Comparison of ENCODE assay signal across 12 cellular contexts in genomic region chr10:3652886-3653285, GRCh38.
DNase-seq lines count a peak whose midpoint lies in the region; ATAC-seq and TF ChIP-seq lines count a peak whose summit lies in the region.
"Had no signal": no experiment of that assay in that cellular context is flagged by ENCODE, and none has a peak within 500 bp of the region (broad histone marks: within the 10 kb centered on the region; RNA-seq: fewer than 3 reads in every experiment).

No MANE protein-coding gene starts in this region.

- H3K4me3 ChIP-seq in fibroblast of villous mesenchyme (ENCODE audit: low read depth, low read length) (peak overlapping the region; percentile 44), WERI-Rb-1 (ENCODE audit: low read depth, low read length) (no peak overlapping the region)
- H3K4me3 ChIP-seq: K562 had no signal

- H3K27me3 Mint-ChIP-seq in stimulated activated naive CD8-positive, alpha-beta T cell treated with anti-CD3 and anti-CD28 coated beads, Interleukin-15, amount 100 ng/mL, for 72 hours, result peaks cover 41% of the 10 kb centered on the region

- no peak for ATAC-seq in stimulated activated naive CD8-positive, alpha-beta T cell treated with anti-CD3 and anti-CD28 coated beads, Interleukin-15, amount 100 ng/mL, for 72 hours
- ATAC-seq in left lobe of liver (no peak), HG03025 (IDR thresholded peaks at IDR 0.05; ENCODE audit: low FRiP score, unreplicated experiment) (no peak)
- ATAC-seq: K562 had no signal

- no peaks in the 10 kb centered on the region for H3K36me3 ChIP-seq in WERI-Rb-1
- H3K36me3 ChIP-seq: brain microvascular endothelial cell had no signal

- no peak overlapping the region for H3K27ac ChIP-seq in WERI-Rb-1
- H3K27ac ChIP-seq: brain microvascular endothelial cell had no signal

- DNase-seq in activated T-cell treated with anti-CD3 and anti-CD28 coated beads for 48 hours (ENCODE audit: low read depth) (peak; percentile 36), fibroblast of villous mesenchyme (ENCODE audit: low read depth) (peak; percentile 45), left lobe of liver (ENCODE audit: low spot score) (no peak), WERI-Rb-1 (no peak)
- DNase-seq in activated T-cell treated with anti-CD3 and anti-CD28 coated beads, Interleukin-2, amount 50 U/mL, for 1 hour, result no peak
- DNase-seq in activated CD4-positive, alpha-beta T cell treated with anti-CD3 and anti-CD28 coated beads, Interleukin-2, amount 50 U/mL, for 48 hours, result peak; percentile 48 to 56
- no peak for DNase-seq in stimulated activated naive CD8-positive, alpha-beta T cell treated with anti-CD3 and anti-CD28 coated beads, Interleukin-15, amount 100 ng/mL, for 72 hours
- DNase-seq: ACHN, brain microvascular endothelial cell, glutamatergic neuron had no signal

- peaks cover 19% of the 10 kb centered on the region for H3K4me1 Mint-ChIP-seq in stimulated activated naive CD8-positive, alpha-beta T cell treated with anti-CD3 and anti-CD28 coated beads, Interleukin-15, amount 100 ng/mL, for 72 hours

- no peaks in the 10 kb centered on the region for H3K9me3 Mint-ChIP-seq in stimulated activated naive CD8-positive, alpha-beta T cell treated with anti-CD3 and anti-CD28 coated beads, Interleukin-15, amount 100 ng/mL, for 72 hours

- TF ChIP-seq CTCF in fibroblast of villous mesenchyme (IDR thresholded peaks at IDR 0.05; ENCODE audit: insufficient read depth, low read depth, low read length) (no peak), WERI-Rb-1 (IDR thresholded peaks at IDR 0.05; ENCODE audit: low read depth, low read length) (no peak)

- no peaks in the 10 kb centered on the region for H3K27me3 ChIP-seq in WERI-Rb-1 (ENCODE audit: insufficient read depth, low read depth, severe bottlenecking)
- H3K27me3 ChIP-seq: brain microvascular endothelial cell had no signal

- H3K27ac Mint-ChIP-seq in stimulated activated naive CD8-positive, alpha-beta T cell treated with anti-CD3 and anti-CD28 coated beads, Interleukin-15, amount 100 ng/mL, for 72 hours, result no peak overlapping the region

- peak overlapping the region; percentile 75 to 77 for H3K4me3 Mint-ChIP-seq in stimulated activated naive CD8-positive, alpha-beta T cell treated with anti-CD3 and anti-CD28 coated beads, Interleukin-15, amount 100 ng/mL, for 72 hours

- no peaks in the 10 kb centered on the region for H3K9me3 ChIP-seq in WERI-Rb-1 (ENCODE audit: severe bottlenecking)

Comparison
In these comparisons a context has a peak if more than half of its experiments do, and no peak if none do; other contexts are left out.
1. DNase-seq: peak in activated T-cell treated with anti-CD3 and anti-CD28 coated beads for 48 hours (single experiment), activated CD4-positive, alpha-beta T cell treated with anti-CD3 and anti-CD28 coated beads, Interleukin-2, amount 50 U/mL, for 48 hours (2 of 2) and fibroblast of villous mesenchyme (single experiment); none in activated T-cell treated with anti-CD3 and anti-CD28 coated beads, Interleukin-2, amount 50 U/mL, for 1 hour (single experiment), stimulated activated naive CD8-positive, alpha-beta T cell treated with anti-CD3 and anti-CD28 coated beads, Interleukin-15, amount 100 ng/mL, for 72 hours (0 of 2), left lobe of liver (single experiment) and WERI-Rb-1 (single experiment).